Comparison of ENCODE assay signal across 19 cellular contexts in genomic region chr12:5798242-5799015, GRCh38.
A peak's percentile ranks its signal among the peaks of the same experiment; 100 is the strongest.
DNase-seq lines count a peak whose midpoint lies in the region; ATAC-seq lines count a peak whose summit lies in the region.
"Had no signal": no experiment of that assay in that cellular context is flagged by ENCODE, and none has a peak within 500 bp of the region (broad histone marks: within the 10 kb centered on the region; RNA-seq: fewer than 3 reads in every experiment).

No MANE protein-coding gene starts in this region.

- no peak overlapping the region for H3K4me3 ChIP-seq in right cardiac atrium (ENCODE audit: low read length)
- no peak overlapping the region for H3K4me3 ChIP-seq in trophoblast cell (ENCODE audit: low read depth, low read length)
- H3K4me3 ChIP-seq in H7 (ENCODE audit: insufficient read depth, low read depth, low read length), result no peak overlapping the region
- H3K4me3 ChIP-seq: A549, BLaER1, GM12878, HAP-1, K562 had no signal

- peaks cover 14 to 16% of the 10 kb centered on the region in 2 donors for H3K27me3 Mint-ChIP-seq in effector memory CD8-positive, alpha-beta T cell

- H2BK120ac ChIP-seq in trophoblast cell (ENCODE audit: insufficient read depth, low read length, poor library complexity), result no peak overlapping the region

- no peak overlapping the region for H3K27ac Mint-ChIP-seq in effector memory CD8-positive, alpha-beta T cell
- H3K27ac Mint-ChIP-seq: CD14-positive monocyte; CD4-positive, alpha-beta memory T cell had no signal

- no peak overlapping the region for H2BK5ac ChIP-seq in trophoblast cell (ENCODE audit: low read depth, low read length, poor library complexity)

- no peaks in the 10 kb centered on the region for H3K9me3 Mint-ChIP-seq in effector memory CD8-positive, alpha-beta T cell
- H3K9me3 Mint-ChIP-seq: CD14-positive monocyte; CD4-positive, alpha-beta memory T cell had no signal

- H3K4me1 ChIP-seq in right cardiac atrium (ENCODE audit: control insufficient read depth, insufficient read depth, low read length) (no peaks in the 10 kb centered on the region), trophoblast cell (ENCODE audit: control insufficient read depth in 1 of 2, insufficient read depth in 2 of 2, low read length in 2 of 2) (peaks cover 4 to 7% of the 10 kb centered on the region in 2 experiments)
- H3K4me1 ChIP-seq: A549, BLaER1, HAP-1 had no signal

- no peak for ATAC-seq in right cardiac atrium
- no peak for ATAC-seq in Right ventricle myocardium superior (ENCODE audit: poor library complexity)
- no peak for ATAC-seq in effector memory CD8-positive, alpha-beta T cell (replicated peaks)
- ATAC-seq: A549, GM12878, K562 had no signal

- no peak overlapping the region for H3K14ac ChIP-seq in trophoblast cell (ENCODE audit: low read length)

- H3K27me3 ChIP-seq in right cardiac atrium (ENCODE audit: control insufficient read depth, insufficient read depth) (no peaks in the 10 kb centered on the region), trophoblast cell (ENCODE audit: insufficient read depth, low read length) (no peaks in the 10 kb centered on the region), H7 (ENCODE audit: control insufficient read depth, insufficient read depth, low read length) (no peaks in the 10 kb centered on the region)
- H3K27me3 ChIP-seq: BLaER1 had no signal

- H3K9me3 ChIP-seq in right cardiac atrium (ENCODE audit: control insufficient read depth, low read length), result no peaks in the 10 kb centered on the region
- H3K9me3 ChIP-seq in trophoblast cell (ENCODE audit: insufficient read depth, low read depth, low read length), result no peaks in the 10 kb centered on the region
- H3K9me3 ChIP-seq: A549, BLaER1, HAP-1 had no signal

- H3K4me1 Mint-ChIP-seq in effector memory CD8-positive, alpha-beta T cell (ENCODE audit: low read depth in 2 of 2), result no peaks in the 10 kb centered on the region
- H3K4me1 Mint-ChIP-seq: CD4-positive, alpha-beta memory T cell had no signal

- H4K12ac ChIP-seq in trophoblast cell (ENCODE audit: low read depth, low read length), result no peak overlapping the region

- no peak overlapping the region for H2BK12ac ChIP-seq in trophoblast cell (ENCODE audit: low read length)

- H4K91ac ChIP-seq in trophoblast cell (ENCODE audit: low read depth, low read length), result no peak overlapping the region

- no peak overlapping the region for H2AFZ ChIP-seq in trophoblast cell (ENCODE audit: insufficient read depth, low read length, poor library complexity)

- no peaks in the 10 kb centered on the region for H3K36me3 Mint-ChIP-seq in effector memory CD8-positive, alpha-beta T cell (ENCODE audit: insufficient read depth)
- H3K36me3 Mint-ChIP-seq: CD14-positive monocyte; CD4-positive, alpha-beta memory T cell had no signal

- intact Hi-C loops in right cardiac atrium (cut with DNase I), result loop anchor here in 1 of 4 donors (10.0 kb wide), 1 partner anchor 364 kb away; the partner anchor contains the start of gene NTF3
- intact Hi-C loops in Right ventricle myocardium superior (cut with DNase I), result no loop called here

- no peak overlapping the region for H3K4me3 Mint-ChIP-seq in effector memory CD8-positive, alpha-beta T cell
- H3K4me3 Mint-ChIP-seq: CD14-positive monocyte; CD4-positive, alpha-beta memory T cell had no signal

- H3K79me1 ChIP-seq in trophoblast cell (ENCODE audit: low read length), result no peaks in the 10 kb centered on the region

- DNase-seq in right cardiac atrium (peak in 2 of 3 donors; percentile 17 to 55), Right ventricle myocardium superior (no peak), islet precursor cell (peak; percentile 70), trophoblast cell (peak; percentile 67 to 86), H7 (no peak), NCI-H2196 treated with DMSO at 0.1 percent for 48 hours (lab: John Stamatoyannopoulos, UW; ENCODE audit: unreplicated experiment) (no peak)
- DNase-seq in effector memory CD8-positive, alpha-beta T cell, result no peak
- DNase-seq: CD4-positive, alpha-beta memory T cell; DMS153; DMS79; GOT3; IMR-90 had no signal

- 82% methylated on average over 12 of the region's 12 CpGs for WGBS in right cardiac atrium
- no CpG with 5 or more reads among the region's 12 CpGs for WGBS in trophoblast cell (ENCODE audit: extremely low coverage, insufficient coverage, insufficient read length)

- H3K36me3 ChIP-seq in trophoblast cell (ENCODE audit: control insufficient read depth in 1 of 2, insufficient read depth in 2 of 2, low read length in 2 of 2) (no peaks in the 10 kb centered on the region), H7 (replicated peaks; ENCODE audit: control insufficient read depth, insufficient read depth, low read length) (no peaks in the 10 kb centered on the region)
- H3K36me3 ChIP-seq: BLaER1, HAP-1 had no signal

- no peaks in the 10 kb centered on the region for H3K79me2 ChIP-seq in trophoblast cell (ENCODE audit: control insufficient read depth, insufficient read depth, low read length, poor library complexity)

- no peak overlapping the region for H3K27ac ChIP-seq in right cardiac atrium (ENCODE audit: low read length)
- no peak overlapping the region for H3K27ac ChIP-seq in trophoblast cell (ENCODE audit: low read depth, low read length)
- H3K27ac ChIP-seq: 22Rv1, A549, BLaER1 had no signal

- H3K23ac ChIP-seq in trophoblast cell (ENCODE audit: low read length), result no peak overlapping the region

- no peak overlapping the region for H2AK5ac ChIP-seq in trophoblast cell (ENCODE audit: low read length)

- no peak overlapping the region for H3K9ac ChIP-seq in trophoblast cell (ENCODE audit: low read length)
- H3K9ac ChIP-seq: BLaER1 had no signal

- no peak overlapping the region for H4K8ac ChIP-seq in trophoblast cell (ENCODE audit: low read depth, low read length)

- no peak overlapping the region for H3K4ac ChIP-seq in trophoblast cell (ENCODE audit: low read depth, low read length)

- no peak overlapping the region for H3K4me2 ChIP-seq in trophoblast cell (ENCODE audit: low read length)
- H3K4me2 ChIP-seq: A549, BLaER1 had no signal

- no peak overlapping the region for H3K18ac ChIP-seq in trophoblast cell (ENCODE audit: low read length)

Comparison
In these comparisons a context has a peak if more than half of its experiments do, and no peak if none do; other contexts are left out.
1. DNase-seq: peak in right cardiac atrium (2 of 3), islet precursor cell (single experiment) and trophoblast cell (2 of 2); none in Right ventricle myocardium superior (single experiment), H7 (single experiment), effector memory CD8-positive, alpha-beta T cell (0 of 3) and NCI-H2196 treated with DMSO at 0.1 percent for 48 hours (single experiment).